Comparison of ENCODE assay signal across 8 cellular contexts in the genomic region with DNA sequence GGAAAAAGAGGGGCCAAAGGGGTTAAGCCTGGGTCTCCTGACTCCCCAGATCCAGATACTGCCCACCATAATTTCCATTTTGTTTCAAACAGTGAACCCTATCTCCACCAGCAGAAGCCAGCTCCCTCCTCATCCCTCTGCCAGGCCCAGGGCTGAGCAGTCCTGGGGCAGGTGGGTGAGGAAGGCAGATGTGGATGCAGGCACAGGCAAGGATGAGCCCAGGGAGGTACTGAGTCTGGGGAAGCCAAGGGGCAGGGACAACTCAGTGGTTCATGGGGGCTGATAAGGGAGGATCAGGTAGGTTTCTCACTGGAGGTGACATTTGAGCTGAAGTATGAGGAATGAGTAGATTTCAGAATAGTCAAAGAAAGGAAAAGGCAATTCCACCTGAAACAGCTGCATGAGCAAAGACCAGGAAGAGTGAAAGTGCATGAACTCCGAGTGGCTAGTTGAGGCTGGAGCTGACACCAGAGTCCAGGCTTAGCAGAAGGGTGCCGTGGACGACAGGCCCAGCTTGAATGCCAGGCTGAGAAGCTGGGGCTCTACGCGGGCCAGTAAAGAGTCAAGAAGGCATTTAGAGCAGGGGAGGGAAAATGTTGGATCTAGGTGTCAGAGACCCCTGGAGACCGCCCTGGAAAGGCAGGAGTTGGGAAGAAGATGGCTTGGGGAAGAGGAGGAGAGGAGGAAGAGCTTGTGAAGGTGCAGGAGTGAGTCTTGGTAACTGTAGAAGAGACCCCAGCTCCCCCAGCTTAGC. TPM values are rescaled to one million over a fixed set of nuclear protein-coding genes. Genes with fewer than 3 reads are reported as not detected.
DNase-seq lines count a peak whose midpoint lies in the region; ATAC-seq lines count a peak whose summit lies in the region.

No MANE protein-coding gene starts in this region.

- H3K9me3 Mint-ChIP-seq in T-helper 2 cell treated with Interferon-gamma antibody and Interleukin-4, amounts not matched to agents 5 μg/mL and 100 μg/mL, for 36 hours, result no peaks in the 10 kb centered on the region
- H3K9me3 Mint-ChIP-seq in activated T-helper 17 cell treated with anti-CD3 and anti-CD28 coated beads, Interleukin-2, amount 50 U/mL, for 72 hours, result no peaks in the 10 kb centered on the region
- H3K9me3 Mint-ChIP-seq in immature natural killer cell, result no peaks in the 10 kb centered on the region

- no peaks in the 10 kb centered on the region for H3K9me3 ChIP-seq in subcutaneous abdominal adipose tissue (ENCODE audit: control insufficient read depth in 5 of 5, low read length in 5 of 5)

- H3K4me3 ChIP-seq in subcutaneous abdominal adipose tissue (ENCODE audit: low read depth in 1 of 5, low read length in 5 of 5), result peak overlapping the region; percentile 52 to 83 (median 81)

- H3K4me1 Mint-ChIP-seq in T-helper 2 cell treated with Interferon-gamma antibody and Interleukin-4, amounts not matched to agents 5 μg/mL and 100 μg/mL, for 36 hours (ENCODE audit: low read depth), result peaks cover 49% of the 10 kb centered on the region
- peaks cover 45% of the 10 kb centered on the region for H3K4me1 Mint-ChIP-seq in activated T-helper 17 cell treated with anti-CD3 and anti-CD28 coated beads, Interleukin-2, amount 50 U/mL, for 72 hours
- H3K4me1 Mint-ChIP-seq in immature natural killer cell, result peaks cover 34 to 35% of the 10 kb centered on the region in 2 donors

- peak overlapping the region; percentile 85 for H3K4me3 Mint-ChIP-seq in T-helper 2 cell treated with Interferon-gamma antibody and Interleukin-4, amounts not matched to agents 5 μg/mL and 100 μg/mL, for 36 hours
- H3K4me3 Mint-ChIP-seq in activated T-helper 17 cell treated with anti-CD3 and anti-CD28 coated beads, Interleukin-2, amount 50 U/mL, for 72 hours, result no peak overlapping the region
- H3K4me3 Mint-ChIP-seq in immature natural killer cell, result peak overlapping the region; percentile 86 to 98 (median 95)

- H3K27ac Mint-ChIP-seq in T-helper 2 cell treated with Interferon-gamma antibody and Interleukin-4, amounts not matched to agents 5 μg/mL and 100 μg/mL, for 36 hours, result peak overlapping the region; percentile 91
- peak overlapping the region; percentile 98 for H3K27ac Mint-ChIP-seq in activated T-helper 17 cell treated with anti-CD3 and anti-CD28 coated beads, Interleukin-2, amount 50 U/mL, for 72 hours
- peak overlapping the region; percentile 93 to 97 (median 95) for H3K27ac Mint-ChIP-seq in immature natural killer cell

- H3K36me3 ChIP-seq in subcutaneous abdominal adipose tissue (ENCODE audit: control insufficient read depth in 5 of 5, insufficient read depth in 5 of 5, low read length in 5 of 5), result peaks cover 0 to 14% (median 10%) of the 10 kb centered on the region in 5 donors

- no peaks in the 10 kb centered on the region for H3K27me3 ChIP-seq in subcutaneous abdominal adipose tissue (ENCODE audit: control insufficient read depth in 5 of 5, insufficient read depth in 4 of 5, low read length in 5 of 5)

- no peaks in the 10 kb centered on the region for H3K27me3 Mint-ChIP-seq in T-helper 2 cell treated with Interferon-gamma antibody and Interleukin-4, amounts not matched to agents 5 μg/mL and 100 μg/mL, for 36 hours (ENCODE audit: low read depth)
- no peaks in the 10 kb centered on the region for H3K27me3 Mint-ChIP-seq in activated T-helper 17 cell treated with anti-CD3 and anti-CD28 coated beads, Interleukin-2, amount 50 U/mL, for 72 hours
- peaks cover 6 to 8% (median 8%) of the 10 kb centered on the region in 3 donors for H3K27me3 Mint-ChIP-seq in immature natural killer cell (ENCODE audit: low read depth in 3 of 3)

- H3K9ac ChIP-seq in subcutaneous abdominal adipose tissue (ENCODE audit: low read length in 5 of 5), result peak overlapping the region; percentile 28 to 85 (median 76)

- ATAC-seq in activated T-helper 17 cell treated with anti-CD3 and anti-CD28 coated beads, Interleukin-2, amount 50 U/mL, for 72 hours (replicated peaks), result no peak
- no peak for ATAC-seq in HG03196 (IDR thresholded peaks at IDR 0.05; ENCODE audit: unreplicated experiment)

- no peak for DNase-seq in T-helper 2 cell treated with Interferon-gamma antibody and Interleukin-4, amounts not matched to agents 5 μg/mL and 100 μg/mL, for 36 hours (ENCODE audit: low spot score)
- DNase-seq in T-helper 2 cell, result no peak
- no peak for DNase-seq in immature natural killer cell
- no peak for DNase-seq in NCI-H2081 treated with DMSO at 0.1 percent for 48 hours (lab: John Stamatoyannopoulos, UW)
- no peak for DNase-seq in activated CD4-positive, alpha-beta T cell treated with anti-CD3 and anti-CD28 coated beads for 4 hours

- peaks cover 11 to 80% (median 68%) of the 10 kb centered on the region in 5 donors for H3K4me1 ChIP-seq in subcutaneous abdominal adipose tissue (ENCODE audit: control insufficient read depth in 5 of 5, insufficient read depth in 5 of 5, low read length in 5 of 5)

- H3K27ac ChIP-seq in subcutaneous abdominal adipose tissue (ENCODE audit: low read depth, low read length), result peak overlapping the region; percentile 87

- H3K36me3 Mint-ChIP-seq in T-helper 2 cell treated with Interferon-gamma antibody and Interleukin-4, amounts not matched to agents 5 μg/mL and 100 μg/mL, for 36 hours (ENCODE audit: low read depth), result peaks cover 15% of the 10 kb centered on the region
- peaks cover 46% of the 10 kb centered on the region for H3K36me3 Mint-ChIP-seq in activated T-helper 17 cell treated with anti-CD3 and anti-CD28 coated beads, Interleukin-2, amount 50 U/mL, for 72 hours (ENCODE audit: low read depth)
- H3K36me3 Mint-ChIP-seq in immature natural killer cell, result peaks cover 0 to 13% (median 8%) of the 10 kb centered on the region in 3 donors

RNA-seq across cellular contexts. Expression of gene CIC, which starts 10.3 kb away (rescaled TPM):
- 100 to 1,000 TPM in 1 of 2 donors, 10 to 100 TPM in 1; 85.4 to 165 TPM for total RNA-seq in activated T-helper 17 cell treated with anti-CD3 and anti-CD28 coated beads, Interleukin-2, amount 50 U/mL, for 72 hours
- polyA plus RNA-seq in immature natural killer cell, result 1 to 10 TPM in 1 of 3 donors, under 1 TPM in 1, not detected in 1; 0.52 to 2.9 TPM

RNA-seq across cellular contexts. Expression of gene PRR19, which starts 22.6 kb away (rescaled TPM):
- total RNA-seq in activated T-helper 17 cell treated with anti-CD3 and anti-CD28 coated beads, Interleukin-2, amount 50 U/mL, for 72 hours, result 1 to 10 TPM; 1.3 to 1.4 TPM
- polyA plus RNA-seq in immature natural killer cell, result under 1 TPM in 1 of 3 donors, not detected in 2; 0.16 TPM

RNA-seq across cellular contexts. Expression of gene PAFAH1B3, which starts 23.1 kb away (rescaled TPM):
- 10 to 100 TPM; 42.0 to 60.2 TPM for total RNA-seq in activated T-helper 17 cell treated with anti-CD3 and anti-CD28 coated beads, Interleukin-2, amount 50 U/mL, for 72 hours
- polyA plus RNA-seq in immature natural killer cell, result 10 to 100 TPM; 17.4 to 27.3 (median 26.0) TPM

RNA-seq across cellular contexts. Expression of gene ERF, which starts 24.4 kb away (rescaled TPM):
- total RNA-seq in activated T-helper 17 cell treated with anti-CD3 and anti-CD28 coated beads, Interleukin-2, amount 50 U/mL, for 72 hours, result 10 to 100 TPM; 44.8 to 49.7 TPM
- polyA plus RNA-seq in immature natural killer cell, result 1 to 10 TPM in 2 of 3 donors, under 1 TPM in 1; 0.24 to 3.4 (median 2.3) TPM

RNA-seq across cellular contexts. Expression of gene TMEM145, which starts 33.8 kb away (rescaled TPM):
- 1 to 10 TPM in 1 of 2 donors, under 1 TPM in 1; 0.50 to 1.6 TPM for total RNA-seq in activated T-helper 17 cell treated with anti-CD3 and anti-CD28 coated beads, Interleukin-2, amount 50 U/mL, for 72 hours
- not detected for polyA plus RNA-seq in immature natural killer cell
